In genomic region chr17:27593232-27593856, GRCh38 we compare ENCODE assay signal across 18 cellular contexts.
"Had no signal": no experiment of that assay in that cellular context is flagged by ENCODE, and none has a peak within 500 bp of the region (broad histone marks: within the 10 kb centered on the region; RNA-seq: fewer than 3 reads in every experiment).

No MANE protein-coding gene starts in this region.

- H3K27ac Mint-ChIP-seq: stimulated activated naive CD8-positive, alpha-beta T cell treated with anti-CD3 and anti-CD28 coated beads, Interleukin-15, Interleukin-2, amounts not matched to agents 100 ng/mL and 50 ng/mL, for 24 hours had no signal

- ATAC-seq: activated CD4-positive, CD25-positive, alpha-beta regulatory T cell treated with anti-CD3 and anti-CD28 coated beads, Interleukin-2, amount 50 U/mL, for 24 hours; activated CD8-positive, alpha-beta T cell treated with anti-CD3 and anti-CD28 coated beads, Interleukin-2, amount 10 ng/mL, durations not matched to agents 7 days and 5 days; activated naive CD4-positive, alpha-beta T cell treated with anti-CD3 and anti-CD28 coated beads, Interleukin-2, amount 50 U/mL, for 72 hours; naive thymus-derived CD8-positive, alpha-beta T cell; pancreas; T-cell had no signal

- H3K9me3 ChIP-seq: adrenal gland, esophagus squamous epithelium, pancreas, transverse colon had no signal

- H3K4me1 ChIP-seq: esophagus squamous epithelium, pancreas, transverse colon had no signal

- H3K36me3 ChIP-seq: transverse colon had no signal

- H3K4me3 Mint-ChIP-seq: activated CD4-positive, alpha-beta T cell treated with anti-CD3 and anti-CD28 coated beads, Interleukin-2, amount 10 ng/mL, durations not matched to agents 7 days and 5 days; activated CD8-positive, alpha-beta T cell treated with anti-CD3 and anti-CD28 coated beads, Interleukin-2, amount 10 ng/mL, durations not matched to agents 7 days and 5 days; naive thymus-derived CD8-positive, alpha-beta T cell; stimulated activated naive CD8-positive, alpha-beta T cell treated with anti-CD3 and anti-CD28 coated beads, Interleukin-15, Interleukin-2, amounts not matched to agents 100 ng/mL and 50 ng/mL, for 24 hours; T-cell had no signal

- H3K4me1 Mint-ChIP-seq: T-cell had no signal

- H3K27me3 Mint-ChIP-seq: activated CD4-positive, alpha-beta T cell treated with anti-CD3 and anti-CD28 coated beads, Interleukin-2, amount 10 ng/mL, durations not matched to agents 7 days and 5 days; naive thymus-derived CD8-positive, alpha-beta T cell; stimulated activated naive CD8-positive, alpha-beta T cell treated with anti-CD3 and anti-CD28 coated beads, Interleukin-15, Interleukin-2, amounts not matched to agents 100 ng/mL and 50 ng/mL, for 24 hours; T-cell had no signal

- FAIRE-seq: astrocyte, pancreas had no signal

- H3K27ac ChIP-seq: adrenal gland, esophagus squamous epithelium, transverse colon had no signal

- DNase-seq: activated CD4-positive, alpha-beta T cell treated with anti-CD3 and anti-CD28 coated beads, Interleukin-2, amount 10 ng/mL, durations not matched to agents 7 days and 5 days; activated CD8-positive, alpha-beta memory T cell treated with anti-CD3 and anti-CD28 coated beads, Interleukin-2, amount 50 U/mL, for 48 hours; activated CD8-positive, alpha-beta T cell treated with anti-CD3 and anti-CD28 coated beads, Interleukin-2, amount 10 ng/mL, durations not matched to agents 7 days and 5 days; activated gamma-delta T cell; adrenal gland; dermis blood vessel endothelial cell; effector memory CD4-positive, alpha-beta T cell; esophagus squamous epithelium; mesendoderm; naive thymus-derived CD8-positive, alpha-beta T cell; pancreas; T-cell; T1000; transverse colon had no signal

- H3K27me3 ChIP-seq: adrenal gland, esophagus squamous epithelium, pancreas, transverse colon had no signal

- H3K4me3 ChIP-seq: adrenal gland, esophagus squamous epithelium, pancreas, transverse colon had no signal
